Comparison of ENCODE assay signal across 8 cellular contexts in the genomic region with DNA sequence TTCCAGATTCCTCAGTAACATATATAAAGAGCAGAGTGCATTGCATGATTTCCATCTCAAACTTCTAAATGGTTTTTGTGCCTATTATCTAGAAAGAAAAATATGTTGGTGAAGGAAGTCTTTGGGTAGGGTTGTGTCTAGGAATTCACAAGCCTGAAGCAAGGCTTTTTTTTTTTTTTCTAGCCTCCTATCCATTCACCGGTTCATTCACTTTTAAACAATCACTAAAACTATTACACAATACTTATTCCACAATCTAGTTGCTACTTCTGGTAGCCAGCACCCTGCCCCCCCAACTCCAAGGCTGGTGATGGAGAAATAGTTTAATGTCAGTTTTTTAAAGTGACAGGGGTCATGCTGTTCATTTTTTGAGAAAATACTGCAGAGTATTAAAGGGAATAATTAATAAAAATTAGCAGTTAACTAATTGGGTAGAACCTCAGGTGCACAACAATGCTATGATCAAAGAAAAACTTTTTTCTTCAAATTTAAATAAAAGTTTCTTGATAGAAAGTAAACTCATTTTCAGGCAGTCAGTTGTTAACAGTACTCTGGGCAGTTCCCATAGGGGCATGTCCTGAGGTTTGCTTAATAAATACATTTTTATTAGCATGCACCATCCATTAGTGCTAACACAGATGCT. TPM values are rescaled to one million over a fixed set of nuclear protein-coding genes. Genes with fewer than 3 reads are reported as not detected.
DNase-seq lines count a peak whose midpoint lies in the region; ATAC-seq and TF ChIP-seq lines count a peak whose summit lies in the region.

No MANE protein-coding gene starts in this region.

- peaks cover 28% of the 10 kb centered on the region for H3K4me1 ChIP-seq in iPS-18a (ENCODE audit: control insufficient read depth, low read depth, low read length)
- H3K4me1 ChIP-seq in stomach, result peaks cover 36 to 54% (median 50%) of the 10 kb centered on the region in 4 donors

- H3K9me3 ChIP-seq in iPS-18a (ENCODE audit: control insufficient read depth, low read depth, low read length) (no peaks in the 10 kb centered on the region), stomach (no peaks in the 10 kb centered on the region)

- DNase-seq in activated T-cell treated with anti-CD3 and anti-CD28 coated beads, Interleukin-2, amount 50 U/mL, for 24 hours, result no peak
- no peak for DNase-seq in activated T-cell treated with anti-CD3 and anti-CD28 coated beads, Interleukin-2, amount 50 U/mL, for 48 hours
- DNase-seq in stomach, result peak; percentile 36
- DNase-seq in ACHN, result no peak
- no peak for DNase-seq in cortex of kidney (lab: John Stamatoyannopoulos, UW)

- TF ChIP-seq POLR2A in stomach (IDR thresholded peaks at IDR 0.05), result no peak

- H3K27me3 ChIP-seq in iPS-18a (ENCODE audit: control insufficient read depth, insufficient read depth, low read length), result no peaks in the 10 kb centered on the region
- no peaks in the 10 kb centered on the region for H3K27me3 ChIP-seq in stomach

- ATAC-seq in activated T-helper 17 cell treated with anti-CD3 and anti-CD28 coated beads, Interleukin-2, amount 50 U/mL, for 72 hours (replicated peaks), result no peak
- ATAC-seq in GM21528 (IDR thresholded peaks at IDR 0.05; ENCODE audit: low FRiP score, unreplicated experiment), result no peak

- H3K4me3 Mint-ChIP-seq in activated T-cell treated with anti-CD3 and anti-CD28 coated beads, Interleukin-2, amount 50 U/mL, for 24 hours, result peak overlapping the region; percentile 85
- H3K4me3 Mint-ChIP-seq in activated T-helper 17 cell treated with anti-CD3 and anti-CD28 coated beads, Interleukin-2, amount 50 U/mL, for 72 hours, result peak overlapping the region; percentile 87

- in situ Hi-C loops in ACHN (cut with HindIII; ENCODE audit: low pct_ligation_motif_present, low pct_unique_long_range_greater_than_20kb, low sequenced_read_pairs), result no loop called here

- H3K4me3 ChIP-seq in iPS-18a (ENCODE audit: low read length), result peak overlapping the region; percentile 79
- H3K4me3 ChIP-seq in stomach, result peak overlapping the region; percentile 39 to 51 (median 44)

- intact Hi-C loops in stomach (cut with DNase I; ENCODE audit: low total_unique reads), result loop anchor here (10.0 kb wide), 2 partner anchors 54 to 94 kb away; no protein-coding TSS in a partner anchor

- TF ChIP-seq CTCF in stomach (IDR thresholded peaks at IDR 0.05), result no peak

- no peaks in the 10 kb centered on the region for H3K36me3 ChIP-seq in iPS-18a (ENCODE audit: control insufficient read depth, low read depth, low read length)
- no peaks in the 10 kb centered on the region for H3K36me3 ChIP-seq in stomach

- H3K27me3 Mint-ChIP-seq in activated T-cell treated with anti-CD3 and anti-CD28 coated beads, Interleukin-2, amount 50 U/mL, for 24 hours, result no peaks in the 10 kb centered on the region
- no peaks in the 10 kb centered on the region for H3K27me3 Mint-ChIP-seq in activated T-helper 17 cell treated with anti-CD3 and anti-CD28 coated beads, Interleukin-2, amount 50 U/mL, for 72 hours

- H3K27ac ChIP-seq in iPS-18a (ENCODE audit: low read length) (peak overlapping the region; percentile 36), stomach (peak overlapping the region; percentile 99 to 100 (median 100))

- peaks cover 29% of the 10 kb centered on the region for H3K36me3 Mint-ChIP-seq in activated T-cell treated with anti-CD3 and anti-CD28 coated beads, Interleukin-2, amount 50 U/mL, for 24 hours (ENCODE audit: low read depth)
- H3K36me3 Mint-ChIP-seq in activated T-helper 17 cell treated with anti-CD3 and anti-CD28 coated beads, Interleukin-2, amount 50 U/mL, for 72 hours (ENCODE audit: low read depth), result peaks cover 26% of the 10 kb centered on the region

- H3K4me1 Mint-ChIP-seq in activated T-cell treated with anti-CD3 and anti-CD28 coated beads, Interleukin-2, amount 50 U/mL, for 24 hours (ENCODE audit: low read depth), result peaks cover 62% of the 10 kb centered on the region
- H3K4me1 Mint-ChIP-seq in activated T-helper 17 cell treated with anti-CD3 and anti-CD28 coated beads, Interleukin-2, amount 50 U/mL, for 72 hours, result peaks cover 26% of the 10 kb centered on the region

- WGBS in stomach, 5 donors, result 3 to 14% (median 5%) methylated on average over 1 of the region's 1 CpG

- H3K27ac Mint-ChIP-seq in activated T-cell treated with anti-CD3 and anti-CD28 coated beads, Interleukin-2, amount 50 U/mL, for 24 hours, result peak overlapping the region; percentile 95
- H3K27ac Mint-ChIP-seq in activated T-helper 17 cell treated with anti-CD3 and anti-CD28 coated beads, Interleukin-2, amount 50 U/mL, for 72 hours, result peak overlapping the region; percentile 65

- H3K9ac ChIP-seq in iPS-18a (ENCODE audit: low read length), result peak overlapping the region; percentile 78

- no peak for TF ChIP-seq EP300 in stomach (IDR thresholded peaks at IDR 0.05)

- H3K9me3 Mint-ChIP-seq in activated T-cell treated with anti-CD3 and anti-CD28 coated beads, Interleukin-2, amount 50 U/mL, for 24 hours, result no peaks in the 10 kb centered on the region
- no peaks in the 10 kb centered on the region for H3K9me3 Mint-ChIP-seq in activated T-helper 17 cell treated with anti-CD3 and anti-CD28 coated beads, Interleukin-2, amount 50 U/mL, for 72 hours

RNA-seq across cellular contexts. Expression of a gene that starts 10.9 kb away (rescaled TPM):
- 100 to 1,000 TPM in 1 of 2 donors, 10 to 100 TPM in 1; 84.5 to 134 TPM for total RNA-seq in activated T-helper 17 cell treated with anti-CD3 and anti-CD28 coated beads, Interleukin-2, amount 50 U/mL, for 72 hours
- total RNA-seq in stomach, result 100 to 1,000 TPM in 2 of 5 donors, 10 to 100 TPM in 3; 58.3 to 218 (median 81.1) TPM
- polyA plus RNA-seq in stomach, result 10 to 100 TPM; 39.6 to 57.0 (median 51.5) TPM
